11 cellular contexts compared by ENCODE assay signal in the genomic region with DNA sequence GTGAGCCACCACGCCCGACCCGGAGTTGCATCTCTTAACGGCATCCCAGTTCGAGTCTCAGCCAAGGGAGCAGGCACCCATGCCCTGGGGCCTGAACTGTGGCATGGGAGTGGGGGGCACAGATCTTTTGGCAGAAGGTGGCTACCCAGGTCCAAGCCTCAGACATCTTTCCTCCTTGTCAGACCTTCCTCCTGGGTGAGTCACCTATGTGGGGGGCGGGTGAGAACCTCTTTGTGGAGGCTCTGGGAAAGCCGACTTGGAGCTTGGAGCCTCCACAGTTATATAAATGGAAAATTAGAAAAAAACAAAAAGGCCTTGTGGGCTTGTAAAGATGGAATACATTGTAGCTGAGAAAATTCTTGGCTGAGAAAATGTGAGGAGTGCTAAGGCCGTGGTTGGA.
DNase-seq lines count a peak whose midpoint lies in the region; ATAC-seq and TF ChIP-seq lines count a peak whose summit lies in the region.
"Had no signal": no experiment of that assay in that cellular context is flagged by ENCODE, and none has a peak within 500 bp of the region (broad histone marks: within the 10 kb centered on the region; RNA-seq: fewer than 3 reads in every experiment).

No MANE protein-coding gene starts in this region.

- CTCF ChIA-PET in activated naive CD4-positive, alpha-beta T cell treated with anti-CD3 and anti-CD28 coated beads for 36 hours (lab: Charles Lee): interaction anchor here (0.6 to 3.9 kb wide), 8 partner anchors 17 to 494 kb away, joined by 3 to 21 read pairs (median 8); no protein-coding TSS in a partner anchor

- no peaks in the 10 kb centered on the region for H3K27me3 ChIP-seq in thoracic aorta (replicated peaks; ENCODE audit: insufficient read depth)
- H3K27me3 ChIP-seq: BLaER1 had no signal

- H3K4me3 ChIP-seq in thoracic aorta: no peak overlapping the region
- H3K4me3 ChIP-seq: BLaER1 had no signal

- H3K27ac ChIP-seq in thoracic aorta: peak overlapping the region; percentile 78 to 86
- H3K27ac ChIP-seq: BLaER1 had no signal

- H3K27me3 Mint-ChIP-seq in activated naive CD4-positive, alpha-beta T cell treated with anti-CD3 and anti-CD28 coated beads, Interleukin-2, amount 50 U/mL, for 24 hours: no peaks in the 10 kb centered on the region
- H3K27me3 Mint-ChIP-seq in activated naive CD4-positive, alpha-beta T cell treated with anti-CD3 and anti-CD28 coated beads for 36 hours (ENCODE audit: low read depth): no peaks in the 10 kb centered on the region
- no peaks in the 10 kb centered on the region for H3K27me3 Mint-ChIP-seq in activated naive CD8-positive, alpha-beta T cell treated with anti-CD3 and anti-CD28 coated beads for 36 hours
- H3K27me3 Mint-ChIP-seq: activated naive CD8-positive, alpha-beta T cell treated with anti-CD3 and anti-CD28 coated beads, Interleukin-2, amount 10 ng/mL, durations not matched to agents 7 days and 5 days had no signal

- TF ChIP-seq CTCF in thoracic aorta (IDR thresholded peaks at IDR 0.05): no peak

- no peaks in the 10 kb centered on the region for H3K9me3 ChIP-seq in thoracic aorta
- H3K9me3 ChIP-seq: BLaER1 had no signal

- H3K36me3 ChIP-seq in thoracic aorta: no peaks in the 10 kb centered on the region
- H3K36me3 ChIP-seq: BLaER1 had no signal

- H3K4me3 Mint-ChIP-seq in activated naive CD4-positive, alpha-beta T cell treated with anti-CD3 and anti-CD28 coated beads, Interleukin-2, amount 50 U/mL, for 24 hours: no peak overlapping the region
- no peak overlapping the region for H3K4me3 Mint-ChIP-seq in activated naive CD4-positive, alpha-beta T cell treated with anti-CD3 and anti-CD28 coated beads for 36 hours
- H3K4me3 Mint-ChIP-seq in activated naive CD8-positive, alpha-beta T cell treated with anti-CD3 and anti-CD28 coated beads for 36 hours: no peak overlapping the region
- H3K4me3 Mint-ChIP-seq: activated naive CD8-positive, alpha-beta T cell treated with anti-CD3 and anti-CD28 coated beads, Interleukin-2, amount 10 ng/mL, durations not matched to agents 7 days and 5 days had no signal

- intact Hi-C loops in activated naive CD4-positive, alpha-beta T cell treated with anti-CD3 and anti-CD28 coated beads for 36 hours (cut with micrococcal nuclease): loop anchor here (5.0 kb wide), 1 partner anchor 368 kb away; no protein-coding TSS in a partner anchor
- intact Hi-C loops in head of caudate nucleus (cut with DNase I): no loop called here

- DNase-seq in activated naive CD4-positive, alpha-beta T cell treated with anti-CD3 and anti-CD28 coated beads for 36 hours: no peak
- no peak for DNase-seq in activated naive CD8-positive, alpha-beta T cell treated with anti-CD3 and anti-CD28 coated beads for 36 hours
- peak in 40 of 42 donors; percentile 26 to 86 (median 59) for DNase-seq in head of caudate nucleus
- no peak for DNase-seq in thoracic aorta (ENCODE audit: low spot score)
- no peak for DNase-seq in NCI-H2107 (lab: John Stamatoyannopoulos, UW)
- DNase-seq in effector CD4-positive, alpha-beta T cell: no peak
- no peak for DNase-seq in GOT3 (lab: John Stamatoyannopoulos, UW)
- DNase-seq: activated naive CD8-positive, alpha-beta T cell treated with anti-CD3 and anti-CD28 coated beads, Interleukin-2, amount 10 ng/mL, durations not matched to agents 7 days and 5 days; NCI-H345 had no signal

- peaks cover 9% of the 10 kb centered on the region for H3K4me1 Mint-ChIP-seq in activated naive CD4-positive, alpha-beta T cell treated with anti-CD3 and anti-CD28 coated beads, Interleukin-2, amount 50 U/mL, for 24 hours
- H3K4me1 Mint-ChIP-seq in activated naive CD4-positive, alpha-beta T cell treated with anti-CD3 and anti-CD28 coated beads for 36 hours (ENCODE audit: low read depth): peaks cover 21% of the 10 kb centered on the region
- peaks cover 40% of the 10 kb centered on the region for H3K4me1 Mint-ChIP-seq in activated naive CD8-positive, alpha-beta T cell treated with anti-CD3 and anti-CD28 coated beads for 36 hours

- no peak for ATAC-seq in thoracic aorta (ENCODE audit: insufficient number of reproducible peaks, low FRiP score, low read depth)

- H3K4me1 ChIP-seq in thoracic aorta (ENCODE audit: control insufficient read depth in 1 of 2, low read depth in 2 of 2): peaks cover 46 to 61% of the 10 kb centered on the region in 2 donors

- no peaks in the 10 kb centered on the region for H3K36me3 Mint-ChIP-seq in activated naive CD4-positive, alpha-beta T cell treated with anti-CD3 and anti-CD28 coated beads, Interleukin-2, amount 50 U/mL, for 24 hours
- no peaks in the 10 kb centered on the region for H3K36me3 Mint-ChIP-seq in activated naive CD4-positive, alpha-beta T cell treated with anti-CD3 and anti-CD28 coated beads for 36 hours (ENCODE audit: low read depth)
- H3K36me3 Mint-ChIP-seq in activated naive CD8-positive, alpha-beta T cell treated with anti-CD3 and anti-CD28 coated beads for 36 hours: no peaks in the 10 kb centered on the region
- H3K36me3 Mint-ChIP-seq: activated naive CD8-positive, alpha-beta T cell treated with anti-CD3 and anti-CD28 coated beads, Interleukin-2, amount 10 ng/mL, durations not matched to agents 7 days and 5 days had no signal

- H3K27ac Mint-ChIP-seq in activated naive CD4-positive, alpha-beta T cell treated with anti-CD3 and anti-CD28 coated beads, Interleukin-2, amount 50 U/mL, for 24 hours: peak overlapping the region; percentile 62
- no peak overlapping the region for H3K27ac Mint-ChIP-seq in activated naive CD4-positive, alpha-beta T cell treated with anti-CD3 and anti-CD28 coated beads for 36 hours
- H3K27ac Mint-ChIP-seq in activated naive CD8-positive, alpha-beta T cell treated with anti-CD3 and anti-CD28 coated beads for 36 hours: peak overlapping the region; percentile 57
- H3K27ac Mint-ChIP-seq: activated naive CD8-positive, alpha-beta T cell treated with anti-CD3 and anti-CD28 coated beads, Interleukin-2, amount 10 ng/mL, durations not matched to agents 7 days and 5 days had no signal

- no peaks in the 10 kb centered on the region for H3K9me3 Mint-ChIP-seq in activated naive CD4-positive, alpha-beta T cell treated with anti-CD3 and anti-CD28 coated beads, Interleukin-2, amount 50 U/mL, for 24 hours
- H3K9me3 Mint-ChIP-seq in activated naive CD4-positive, alpha-beta T cell treated with anti-CD3 and anti-CD28 coated beads for 36 hours: no peaks in the 10 kb centered on the region
- H3K9me3 Mint-ChIP-seq in activated naive CD8-positive, alpha-beta T cell treated with anti-CD3 and anti-CD28 coated beads for 36 hours: no peaks in the 10 kb centered on the region
- H3K9me3 Mint-ChIP-seq: activated naive CD8-positive, alpha-beta T cell treated with anti-CD3 and anti-CD28 coated beads, Interleukin-2, amount 10 ng/mL, durations not matched to agents 7 days and 5 days had no signal

Comparison
In these comparisons a context has a peak if more than half of its experiments do, and no peak if none do; other contexts are left out.
1. DNase-seq: peak in head of caudate nucleus (40 of 42); none in activated naive CD4-positive, alpha-beta T cell treated with anti-CD3 and anti-CD28 coated beads for 36 hours (single experiment), activated naive CD8-positive, alpha-beta T cell treated with anti-CD3 and anti-CD28 coated beads for 36 hours (single experiment), thoracic aorta (single experiment), NCI-H2107 (single experiment), effector CD4-positive, alpha-beta T cell (single experiment) and GOT3 (single experiment).